Comparison of ENCODE assay signal across 14 cellular contexts in genomic region chr22:38947321-38948112, GRCh38. TPM values are rescaled to one million over a fixed set of nuclear protein-coding genes. Genes with fewer than 3 reads are reported as not detected.
DNase-seq lines count a peak whose midpoint lies in the region; ATAC-seq and TF ChIP-seq lines count a peak whose summit lies in the region.
"Had no signal": no experiment of that assay in that cellular context is flagged by ENCODE, and none has a peak within 500 bp of the region (broad histone marks: within the 10 kb centered on the region; RNA-seq: fewer than 3 reads in every experiment).

No MANE protein-coding gene starts in this region.

- no peak overlapping the region for H3K4me3 Mint-ChIP-seq in activated CD4-positive, alpha-beta T cell treated with anti-CD3 and anti-CD28 coated beads for 36 hours
- no peak overlapping the region for H3K4me3 Mint-ChIP-seq in effector memory CD8-positive, alpha-beta T cell

- H3K79me2 ChIP-seq in mesendoderm (ENCODE audit: control insufficient read depth, insufficient read depth, low read length): no peaks in the 10 kb centered on the region

- H3K9ac ChIP-seq in mesendoderm (ENCODE audit: low read length): no peak overlapping the region

- no peak overlapping the region for H3K4ac ChIP-seq in mesendoderm (ENCODE audit: low read depth, low read length)

- no peak for TF ChIP-seq POLR2A in NB4 (IDR thresholded peaks at IDR 0.05; ENCODE audit: extremely low read depth, insufficient read length)
- no peak for TF ChIP-seq POLR2A in heart left ventricle (IDR thresholded peaks at IDR 0.05)

- CTCF ChIA-PET in activated CD4-positive, alpha-beta T cell treated with anti-CD3 and anti-CD28 coated beads for 36 hours (lab: Charles Lee): interaction anchor here (1.0 kb wide), 1 partner anchor 224 kb away, joined by 3 read pairs; no protein-coding TSS in a partner anchor

- H3K27ac ChIP-seq in mesendoderm (ENCODE audit: low read depth, low read length) (no peak overlapping the region), heart left ventricle (no peak overlapping the region)
- H3K27ac ChIP-seq: A549, pancreas, suprapubic skin had no signal

- no peaks in the 10 kb centered on the region for H3K36me3 ChIP-seq in mesendoderm (ENCODE audit: control insufficient read depth, insufficient read depth, low read length)
- no peaks in the 10 kb centered on the region for H3K36me3 ChIP-seq in heart left ventricle
- H3K36me3 ChIP-seq: pancreas, suprapubic skin had no signal

- no peaks in the 10 kb centered on the region for H3K9me3 ChIP-seq in heart left ventricle
- H3K9me3 ChIP-seq: A549, pancreas, suprapubic skin had no signal

- DNase-seq in activated CD4-positive, alpha-beta T cell treated with anti-CD3 and anti-CD28 coated beads for 36 hours: peak; percentile 69
- DNase-seq in activated CD4-positive, alpha-beta T cell treated with anti-CD3 and anti-CD28 coated beads, Interleukin-2, amount 50 U/mL, for 4 hours: no peak
- DNase-seq in NB4 (ENCODE audit: low read depth): peak; percentile 19
- no peak for DNase-seq in effector memory CD8-positive, alpha-beta T cell
- DNase-seq in posterior vena cava (ENCODE audit: low spot score): peak; percentile 57
- no peak for DNase-seq in mesendoderm
- no peak for DNase-seq in heart left ventricle
- DNase-seq: NCI-H2107 had no signal

- H3K36me3 Mint-ChIP-seq in activated CD4-positive, alpha-beta T cell treated with anti-CD3 and anti-CD28 coated beads for 36 hours (ENCODE audit: low read depth): no peaks in the 10 kb centered on the region
- H3K36me3 Mint-ChIP-seq in effector memory CD8-positive, alpha-beta T cell (ENCODE audit: insufficient read depth): no peaks in the 10 kb centered on the region

- H4K8ac ChIP-seq in mesendoderm (ENCODE audit: low read depth, low read length): no peak overlapping the region

- peak; percentile 85 for ATAC-seq in activated CD4-positive, alpha-beta T cell treated with anti-CD3 and anti-CD28 coated beads for 36 hours
- ATAC-seq in effector memory CD8-positive, alpha-beta T cell (replicated peaks): peak; percentile 10
- ATAC-seq in GM19463 (IDR thresholded peaks at IDR 0.05; ENCODE audit: unreplicated experiment) (no peak), heart left ventricle (no peak)

- POLR2A ChIA-PET in activated CD4-positive, alpha-beta T cell treated with anti-CD3 and anti-CD28 coated beads for 36 hours (lab: Charles Lee): interaction anchor here (1.2 kb wide), 1 partner anchor 74 kb away, joined by 3 read pairs; no protein-coding TSS in a partner anchor

- H3K9me3 Mint-ChIP-seq in activated CD4-positive, alpha-beta T cell treated with anti-CD3 and anti-CD28 coated beads for 36 hours (ENCODE audit: low read depth): no peaks in the 10 kb centered on the region
- no peaks in the 10 kb centered on the region for H3K9me3 Mint-ChIP-seq in effector memory CD8-positive, alpha-beta T cell

- H2BK120ac ChIP-seq in mesendoderm (ENCODE audit: low read depth, low read length): no peak overlapping the region

- H3K56ac ChIP-seq in mesendoderm (ENCODE audit: low read length): no peak overlapping the region

- H3K27ac Mint-ChIP-seq in activated CD4-positive, alpha-beta T cell treated with anti-CD3 and anti-CD28 coated beads for 36 hours: peak overlapping the region; percentile 53
- H3K27ac Mint-ChIP-seq in effector memory CD8-positive, alpha-beta T cell: no peak overlapping the region

- H3K4me3 ChIP-seq in NB4 (ENCODE audit: low read depth, low read length) (no peak overlapping the region), mesendoderm (ENCODE audit: low read length) (no peak overlapping the region), heart left ventricle (no peak overlapping the region)
- H3K4me3 ChIP-seq: A549, pancreas, suprapubic skin had no signal

- peaks cover 29% of the 10 kb centered on the region for H3K4me1 Mint-ChIP-seq in activated CD4-positive, alpha-beta T cell treated with anti-CD3 and anti-CD28 coated beads for 36 hours
- H3K4me1 Mint-ChIP-seq in effector memory CD8-positive, alpha-beta T cell (ENCODE audit: low read depth in 2 of 2): peaks cover 0 to 6% of the 10 kb centered on the region in 2 donors

- H2BK5ac ChIP-seq in mesendoderm (ENCODE audit: low read length): no peak overlapping the region

- TF ChIP-seq CTCF in NB4 (IDR thresholded peaks at IDR 0.05; ENCODE audit: low read depth, low read length) (no peak), heart left ventricle (IDR thresholded peaks at IDR 0.05) (no peak)

- H3K79me1 ChIP-seq in mesendoderm (ENCODE audit: low read length): no peaks in the 10 kb centered on the region

- H3K4me2 ChIP-seq in mesendoderm (ENCODE audit: low read length): no peak overlapping the region
- H3K4me2 ChIP-seq: A549 had no signal

- H3K27me3 ChIP-seq in mesendoderm (ENCODE audit: insufficient read depth, low read length, poor library complexity): no peaks in the 10 kb centered on the region
- peaks cover 0 to 35% (median 2%) of the 10 kb centered on the region in 9 donors for H3K27me3 ChIP-seq in heart left ventricle
- H3K27me3 ChIP-seq: pancreas had no signal

- no peaks in the 10 kb centered on the region for H3K4me1 ChIP-seq in mesendoderm (ENCODE audit: control insufficient read depth, low read depth, low read length)
- peaks cover 0 to 37% (median 0%) of the 10 kb centered on the region in 12 donors for H3K4me1 ChIP-seq in heart left ventricle
- H3K4me1 ChIP-seq: A549, pancreas had no signal

- no peak overlapping the region for H3K23ac ChIP-seq in mesendoderm (ENCODE audit: low read length)

- H2AK5ac ChIP-seq in mesendoderm (ENCODE audit: low read length): no peak overlapping the region

- no CpG with 5 or more reads among the region's 13 CpGs for WGBS in mesendoderm (ENCODE audit: extremely low coverage, insufficient coverage, low lambda C conversion rate)
- whole genome bisulfite sequencing in heart left ventricle, 4 donors: 76 to 78% (median 77%) methylated on average over 13 of the region's 13 CpGs

- H2BK15ac ChIP-seq in mesendoderm (replicated peaks; ENCODE audit: low read depth): no peak overlapping the region

- H3K27me3 Mint-ChIP-seq in activated CD4-positive, alpha-beta T cell treated with anti-CD3 and anti-CD28 coated beads for 36 hours: peaks cover 37% of the 10 kb centered on the region
- H3K27me3 Mint-ChIP-seq in effector memory CD8-positive, alpha-beta T cell: peaks cover 43 to 82% of the 10 kb centered on the region in 2 donors

- intact Hi-C loops in activated CD4-positive, alpha-beta T cell treated with anti-CD3 and anti-CD28 coated beads for 36 hours (cut with DNase I, micrococcal nuclease): no loop called here
- intact Hi-C loops in posterior vena cava (cut with DNase I): no loop called here
- intact Hi-C loops in heart left ventricle (cut with DNase I): no loop called here

- H3K18ac ChIP-seq in mesendoderm (ENCODE audit: low read length): no peak overlapping the region

- no peak overlapping the region for H4K5ac ChIP-seq in mesendoderm (ENCODE audit: low read length)

RNA-seq across cellular contexts. Expression of gene APOBEC3A, which starts 9.9 kb away (rescaled TPM):
- not detected for total RNA-seq in activated CD4-positive, alpha-beta T cell treated with anti-CD3 and anti-CD28 coated beads for 36 hours
- total RNA-seq in posterior vena cava: 1 to 10 TPM; 2.5 to 5.6 TPM
- polyA plus RNA-seq in mesendoderm (2013, experiment 1 of 2): not detected
- not detected for polyA plus RNA-seq in mesendoderm (2013, experiment 2 of 2)
- total RNA-seq in heart left ventricle: 1 to 10 TPM in 3 of 9 donors, under 1 TPM in 3, not detected in 3; 0.36 to 7.7 (median 1.4) TPM
- 1 to 10 TPM in 1 of 2 donors, under 1 TPM in 1; 0.58 to 1.4 TPM for polyA plus RNA-seq in heart left ventricle
- total RNA-seq: cerebellum, fibroblast of villous mesenchyme had no signal
- polyA plus RNA-seq: A549 had no signal

RNA-seq across cellular contexts. Expression of gene APOBEC3B, which starts 34.6 kb away (rescaled TPM):
- total RNA-seq in activated CD4-positive, alpha-beta T cell treated with anti-CD3 and anti-CD28 coated beads for 36 hours: 1 to 10 TPM; 8.0 to 8.5 TPM
- total RNA-seq in posterior vena cava: under 1 TPM; 0.14 to 0.56 TPM
- 8.4 TPM for polyA plus RNA-seq in mesendoderm (2013, experiment 1 of 2)
- polyA plus RNA-seq in mesendoderm (2013, experiment 2 of 2): 9.6 TPM
- 10 to 100 TPM in 1 of 9 donors, 1 to 10 TPM in 3, under 1 TPM in 3, not detected in 2; 0.49 to 10.3 (median 1.1) TPM for total RNA-seq in heart left ventricle
- 1 to 10 TPM in 1 of 2 donors, under 1 TPM in 1; 0.85 to 1.0 TPM for polyA plus RNA-seq in heart left ventricle
- total RNA-seq: cerebellum had no signal

Comparison
In these comparisons a context has a peak if more than half of its experiments do, and no peak if none do; other contexts are left out.
1. DNase-seq: peak in activated CD4-positive, alpha-beta T cell treated with anti-CD3 and anti-CD28 coated beads for 36 hours (single experiment), NB4 (single experiment) and posterior vena cava (single experiment); none in activated CD4-positive, alpha-beta T cell treated with anti-CD3 and anti-CD28 coated beads, Interleukin-2, amount 50 U/mL, for 4 hours (0 of 2), effector memory CD8-positive, alpha-beta T cell (0 of 3), mesendoderm (single experiment) and heart left ventricle (0 of 5).
2. ATAC-seq: peak in activated CD4-positive, alpha-beta T cell treated with anti-CD3 and anti-CD28 coated beads for 36 hours (single experiment) and effector memory CD8-positive, alpha-beta T cell (single experiment); none in GM19463 (single experiment) and heart left ventricle (0 of 4).